In the genomic region with DNA sequence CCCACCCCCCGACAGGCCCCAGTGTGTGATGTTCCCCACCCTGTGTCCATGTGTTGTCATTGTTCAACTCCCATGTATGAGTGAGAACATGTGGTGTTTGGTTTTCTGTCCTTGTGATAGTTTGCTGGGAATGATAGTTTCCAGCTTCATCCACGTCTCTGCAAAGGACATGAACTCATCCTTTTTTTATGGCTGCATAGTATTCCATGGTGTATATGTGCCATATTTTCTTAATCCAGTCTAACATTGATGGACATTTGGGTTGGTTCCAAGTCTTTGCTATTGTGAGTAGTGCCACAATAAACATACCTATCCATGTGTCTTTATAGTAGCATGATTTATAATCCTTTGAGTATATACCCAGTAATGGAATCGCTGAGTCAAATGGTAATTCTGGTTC, we compare ENCODE assay signal across 2 cellular contexts. TPM values are rescaled to one million over a fixed set of nuclear protein-coding genes. Genes with fewer than 3 reads are reported as not detected.
"Had no signal": no experiment of that assay in that cellular context is flagged by ENCODE, and none has a peak within 500 bp of the region (broad histone marks: within the 10 kb centered on the region; RNA-seq: fewer than 3 reads in every experiment).

No MANE protein-coding gene starts in this region.

RNA-seq across cellular contexts. Expression of a gene that starts 26.4 kb away (rescaled TPM):
- total RNA-seq: LHCN-M2, MCF 10A had no signal
